ENCODE assay signal across 20 cellular contexts in the genomic region with DNA sequence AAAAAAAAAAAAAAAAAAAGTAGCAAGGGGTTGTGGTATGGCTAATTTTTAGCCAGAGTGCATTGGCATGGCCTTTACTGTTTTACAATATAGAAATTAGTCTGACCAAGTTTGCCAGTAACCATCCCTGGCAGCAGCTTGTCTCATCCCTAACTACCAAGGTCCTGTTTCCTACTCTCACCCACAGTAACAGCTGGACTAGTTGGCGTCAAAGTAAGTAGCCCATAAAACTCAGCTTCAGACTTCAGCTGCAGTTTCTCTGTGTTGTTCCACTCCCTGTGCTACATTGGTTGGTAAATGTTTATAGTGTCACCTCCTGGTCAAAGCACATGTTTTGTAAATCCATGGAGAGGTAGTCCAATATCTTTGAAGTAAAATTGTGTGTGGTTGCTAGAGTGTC.
DNase-seq lines count a peak whose midpoint lies in the region; ATAC-seq, FAIRE-seq and TF ChIP-seq lines count a peak whose summit lies in the region.
"Had no signal": no experiment of that assay in that cellular context is flagged by ENCODE, and none has a peak within 500 bp of the region (broad histone marks: within the 10 kb centered on the region; RNA-seq: fewer than 3 reads in every experiment).

No MANE protein-coding gene starts in this region.

- H3K9me3 ChIP-seq in OCI-LY3 (ENCODE audit: insufficient read depth, low read length) (no peaks in the 10 kb centered on the region), small intestine (ENCODE audit: control insufficient read depth, low read depth) (no peaks in the 10 kb centered on the region), transverse colon (no peaks in the 10 kb centered on the region)

- WGBS in small intestine, 3 donors: 19 to 65% (median 22%) methylated on average over 1 of the region's 1 CpG
- WGBS in transverse colon (ENCODE audit: low coverage in 1 of 2), 2 donors: 0 to 27% methylated on average over 1 of the region's 1 CpG

- no peak for TF ChIP-seq POLR2A in transverse colon (IDR thresholded peaks at IDR 0.05)

- ATAC-seq in HG02678 (IDR thresholded peaks at IDR 0.05; ENCODE audit: unreplicated experiment): peak; percentile 42
- ATAC-seq: stimulated activated naive CD8-positive, alpha-beta T cell treated with anti-CD3 and anti-CD28 coated beads, Interleukin-15, amount 100 ng/mL, for 72 hours had no signal

- intact Hi-C loops in transverse colon (cut with DNase I; ENCODE audit: low total_unique reads): no loop called here

- no peaks in the 10 kb centered on the region for H3K79me2 ChIP-seq in OCI-LY3 (ENCODE audit: low read length)

- 0 out of 2 replicates have a peak overlapping the region, but pooled peaks have one; percentile 5 for H3K4me2 ChIP-seq in OCI-LY3 (ENCODE audit: low read length)
- H3K4me2 ChIP-seq: SK-N-SH had no signal

- no peak overlapping the region for H2AFZ ChIP-seq in OCI-LY3 (ENCODE audit: low read depth, low read length)

- no peaks in the 10 kb centered on the region for H3K36me3 ChIP-seq in OCI-LY3 (replicated peaks; ENCODE audit: low read depth, low read length)
- no peaks in the 10 kb centered on the region for H3K36me3 ChIP-seq in small intestine (ENCODE audit: control insufficient read depth in 2 of 2, insufficient read depth in 2 of 2, low read length in 2 of 2)
- H3K36me3 ChIP-seq in transverse colon: no peaks in the 10 kb centered on the region
- H3K36me3 ChIP-seq: cardiac muscle cell had no signal

- H4K20me1 ChIP-seq in OCI-LY3 (ENCODE audit: insufficient read depth, low read length): no peaks in the 10 kb centered on the region

- TF ChIP-seq EP300 in transverse colon (IDR thresholded peaks at IDR 0.05; ENCODE audit: low read depth): no peak

- H3K4me1 ChIP-seq in OCI-LY3 (ENCODE audit: low read length) (peaks cover 25% of the 10 kb centered on the region), small intestine (ENCODE audit: control insufficient read depth in 2 of 2, insufficient read depth in 1 of 2, low read depth in 1 of 2, low read length in 1 of 2) (no peaks in the 10 kb centered on the region), transverse colon (no peaks in the 10 kb centered on the region)

- H3K27me3 ChIP-seq in OCI-LY3 (ENCODE audit: low read depth, low read length): no peaks in the 10 kb centered on the region
- H3K27me3 ChIP-seq in small intestine (ENCODE audit: control insufficient read depth in 2 of 2, insufficient read depth in 2 of 2, low read length in 2 of 2): no peaks in the 10 kb centered on the region
- H3K27me3 ChIP-seq in transverse colon: no peaks in the 10 kb centered on the region
- H3K27me3 ChIP-seq: cardiac muscle cell had no signal

- DNase-seq in DMS 273 (lab: John Stamatoyannopoulos, UW; ENCODE audit: unreplicated experiment) (peak; percentile 3), DMS 273 treated with DMSO at 0.1 percent for 48 hours (lab: John Stamatoyannopoulos, UW) (no peak), small intestine (peak; percentile 18), transverse colon (no peak), COR-L47 (lab: John Stamatoyannopoulos, UW) (no peak), midbrain (lab: John Stamatoyannopoulos, UW) (no peak)
- DNase-seq: activated naive CD4-positive, alpha-beta T cell treated with anti-CD3 and anti-CD28 coated beads, Interleukin-2, amount 10 ng/mL, durations not matched to agents 7 days and 5 days; CD8-positive, alpha-beta memory T cell; HCEC 1CT; NCI-H1092 treated with DMSO at 0.1 percent for 48 hours; NCI-H2227 treated with DMSO at 0.1 percent for 48 hours; occipital lobe; SK-N-SH; stimulated activated naive CD8-positive, alpha-beta T cell treated with anti-CD3 and anti-CD28 coated beads, Interleukin-15, amount 100 ng/mL, for 72 hours had no signal

- FAIRE-seq in small intestine (lab: Jason Lieb, UNC): no peak
- FAIRE-seq: frontal cortex had no signal

- H3K4me3 ChIP-seq in OCI-LY3 (ENCODE audit: low read length): no peak overlapping the region
- H3K4me3 ChIP-seq in small intestine (ENCODE audit: low read depth in 1 of 2, low read length in 2 of 2): no peak overlapping the region
- H3K4me3 ChIP-seq in transverse colon: no peak overlapping the region
- H3K4me3 ChIP-seq: cardiac muscle cell had no signal

- H3K9ac ChIP-seq in OCI-LY3 (ENCODE audit: low read length): no peak overlapping the region
- H3K9ac ChIP-seq: SK-N-SH had no signal

- H3K27ac ChIP-seq in OCI-LY3 (ENCODE audit: low read length): no peak overlapping the region
- no peak overlapping the region for H3K27ac ChIP-seq in small intestine (ENCODE audit: low read depth in 1 of 2, low read length in 1 of 2)
- no peak overlapping the region for H3K27ac ChIP-seq in transverse colon
- H3K27ac ChIP-seq: 22Rv1, cardiac muscle cell, VCaP had no signal

- in situ Hi-C loops in transverse colon (cut with MboI; ENCODE audit: low pct_ligation_motif_present in 1 of 4, low pct_unique_long_range_greater_than_20kb in 1 of 4, low sequenced_read_pairs in 3 of 4): no loop called here

- TF ChIP-seq CTCF in OCI-LY3 (IDR thresholded peaks at IDR 0.05; ENCODE audit: low read depth, low read length) (peak; percentile 21; the same call in 1 of the 2 replicates), transverse colon (IDR thresholded peaks at IDR 0.05) (no peak)

Comparison
In these comparisons a context has a peak if more than half of its experiments do, and no peak if none do; other contexts are left out.
1. DNase-seq: peak in DMS 273 (single experiment) and small intestine (single experiment); none in DMS 273 treated with DMSO at 0.1 percent for 48 hours (single experiment), transverse colon (single experiment), COR-L47 (single experiment) and midbrain (single experiment).